16 cellular contexts compared by ENCODE assay signal in genomic region chr9:121034529-121034928, GRCh38. TPM values are rescaled to one million over a fixed set of nuclear protein-coding genes. Genes with fewer than 3 reads are reported as not detected.
DNase-seq lines count a peak whose midpoint lies in the region; ATAC-seq, FAIRE-seq and TF ChIP-seq lines count a peak whose summit lies in the region.
"Had no signal": no experiment of that assay in that cellular context is flagged by ENCODE, and none has a peak within 500 bp of the region (broad histone marks: within the 10 kb centered on the region; RNA-seq: fewer than 3 reads in every experiment).

No MANE protein-coding gene starts in this region.

- BruUV-seq in GM12878 (replicated peaks; lab: Mats Ljungman, UMichigan), result no TSS peak

- H4K20me1 ChIP-seq in DOHH2 (ENCODE audit: control insufficient read depth, insufficient read depth, low read depth, low read length), result no peaks in the 10 kb centered on the region
- H4K20me1 ChIP-seq in OCI-LY1 (ENCODE audit: insufficient read depth, low read length), result no peaks in the 10 kb centered on the region
- no peaks in the 10 kb centered on the region for H4K20me1 ChIP-seq in GM12878 (ENCODE audit: control insufficient read depth, insufficient read depth)
- H4K20me1 ChIP-seq: BLaER1 had no signal

- H3K4me2 ChIP-seq in DOHH2 (ENCODE audit: low read length) (no peak overlapping the region), OCI-LY1 (ENCODE audit: low read length) (no peak overlapping the region), GM12878 (ENCODE audit: control insufficient read depth, insufficient read depth) (no peak overlapping the region)
- H3K4me2 ChIP-seq: BLaER1 had no signal

- no peaks in the 10 kb centered on the region for H3K4me1 Mint-ChIP-seq in activated CD4-positive, alpha-beta memory T cell treated with anti-CD3 and anti-CD28 coated beads for 36 hours (ENCODE audit: low read depth)
- H3K4me1 Mint-ChIP-seq: H9 had no signal

- no peaks in the 10 kb centered on the region for H3K27me3 Mint-ChIP-seq in activated CD4-positive, alpha-beta memory T cell treated with anti-CD3 and anti-CD28 coated beads for 36 hours

- no peak for DNase-seq in GM12878 (ENCODE audit: low read depth, low spot score)
- no peak for DNase-seq in foreskin keratinocyte
- no peak for DNase-seq in activated CD4-positive, alpha-beta memory T cell treated with anti-CD3 and anti-CD28 coated beads for 36 hours
- no peak for DNase-seq in NCI-H146 treated with DMSO at 0.1 percent for 48 hours (lab: John Stamatoyannopoulos, UW; ENCODE audit: unreplicated experiment)
- DNase-seq in NCI-H146 (lab: John Stamatoyannopoulos, UW), result no peak
- DNase-seq in stimulated activated CD8-positive, alpha-beta memory T cell treated with anti-CD3 and anti-CD28 coated beads, Interleukin-4, amount 100 ng/mL, for 48 hours, result no peak
- DNase-seq: Calu3; CD8-positive, alpha-beta T cell; DMS79 treated with DMSO at 0.1 percent for 48 hours; EL; GOT3; H9; KG1 had no signal

- intact Hi-C loops in GM12878 (cut with micrococcal nuclease; ENCODE audit: unreplicated experiment), result no loop called here
- intact Hi-C loops in activated CD4-positive, alpha-beta memory T cell treated with anti-CD3 and anti-CD28 coated beads for 36 hours (cut with micrococcal nuclease), result no loop called here

- no peaks in the 10 kb centered on the region for H3K9me3 Mint-ChIP-seq in activated CD4-positive, alpha-beta memory T cell treated with anti-CD3 and anti-CD28 coated beads for 36 hours
- H3K9me3 Mint-ChIP-seq: H9 had no signal

- POLR2A ChIA-PET in GM12878 (lab: Charles Lee), result no interaction called here
- POLR2A ChIA-PET in activated CD4-positive, alpha-beta memory T cell treated with anti-CD3 and anti-CD28 coated beads for 36 hours (lab: Charles Lee), result no interaction called here

- CTCF ChIA-PET in GM12878 (lab: Yijun Ruan, JAX), result interaction anchor here (1.0 to 6.0 kb wide), 5 partner anchors 15 to 279 kb away, joined by 3 to 49 read pairs (median 4); no protein-coding TSS in a partner anchor
- CTCF ChIA-PET in activated CD4-positive, alpha-beta memory T cell treated with anti-CD3 and anti-CD28 coated beads for 36 hours (lab: Charles Lee), result no interaction called here

- no peak overlapping the region for H3K27ac Mint-ChIP-seq in activated CD4-positive, alpha-beta memory T cell treated with anti-CD3 and anti-CD28 coated beads for 36 hours
- H3K27ac Mint-ChIP-seq: CD8-positive, alpha-beta T cell; H9 had no signal

- no peak overlapping the region for H3K9ac ChIP-seq in OCI-LY1 (ENCODE audit: low read length)
- H3K9ac ChIP-seq in GM12878 (ENCODE audit: control insufficient read depth, insufficient read depth, low read length), result no peak overlapping the region
- H3K9ac ChIP-seq: BLaER1 had no signal

- H3K4me1 ChIP-seq in DOHH2 (ENCODE audit: control insufficient read depth, low read length) (peaks cover 3% of the 10 kb centered on the region; the same call in 1 of the 2 replicates), OCI-LY1 (ENCODE audit: insufficient read depth, low read length, severe bottlenecking) (no peaks in the 10 kb centered on the region), GM12878 (ENCODE audit: control insufficient read depth, insufficient read depth, low read length) (no peaks in the 10 kb centered on the region), foreskin keratinocyte (no peaks in the 10 kb centered on the region)
- H3K4me1 ChIP-seq: BLaER1 had no signal

- no peaks in the 10 kb centered on the region for H3K36me3 Mint-ChIP-seq in activated CD4-positive, alpha-beta memory T cell treated with anti-CD3 and anti-CD28 coated beads for 36 hours
- H3K36me3 Mint-ChIP-seq: CD8-positive, alpha-beta T cell had no signal

- peak overlapping the region; percentile 49; the same call in 1 of the 2 replicates for H2AFZ ChIP-seq in OCI-LY1 (ENCODE audit: low read length)
- H2AFZ ChIP-seq in GM12878 (ENCODE audit: control insufficient read depth, low read depth, low read length), result no peak overlapping the region

- H3K4me3 ChIP-seq in DOHH2 (ENCODE audit: low read length) (no peak overlapping the region), OCI-LY1 (ENCODE audit: low read depth, low read length, poor library complexity, severe bottlenecking) (no peak overlapping the region), GM12878 (no peak overlapping the region)
- H3K4me3 ChIP-seq: BLaER1 had no signal

- H3K27me3 ChIP-seq in DOHH2 (ENCODE audit: control insufficient read depth, low read length) (no peaks in the 10 kb centered on the region), OCI-LY1 (ENCODE audit: insufficient read depth, low read length) (no peaks in the 10 kb centered on the region), GM12878 (replicated peaks in 1 of 2; ENCODE audit: control insufficient read depth in 2 of 2, insufficient read depth in 2 of 2, low read length in 1 of 2) (no peaks in the 10 kb centered on the region), foreskin keratinocyte (no peaks in the 10 kb centered on the region)
- H3K27me3 ChIP-seq: BLaER1 had no signal

- H3K79me2 ChIP-seq in DOHH2 (ENCODE audit: control insufficient read depth, low read length) (no peaks in the 10 kb centered on the region), OCI-LY1 (ENCODE audit: insufficient read depth, low read length) (no peaks in the 10 kb centered on the region), GM12878 (ENCODE audit: control insufficient read depth, insufficient read depth, low read length) (no peaks in the 10 kb centered on the region)

- ATAC-seq in GM12878 (no peak), foreskin keratinocyte (no peak)
- ATAC-seq: CD8-positive, alpha-beta T cell had no signal

- no peaks in the 10 kb centered on the region for H3K9me2 ChIP-seq in DOHH2 (replicated peaks; ENCODE audit: control insufficient read depth, low read length)
- H3K9me2 ChIP-seq in OCI-LY1 (ENCODE audit: low read depth, low read length), result no peaks in the 10 kb centered on the region

- SMC1A ChIA-PET in GM12878 (lab: Charles Lee; ENCODE audit: uncharacterized antibody, unreplicated experiment), result interaction anchor here (0.6 to 2.5 kb wide), 2 partner anchors 25 to 37 kb away, joined by 3 to 14 read pairs; no protein-coding TSS in a partner anchor

- in situ Hi-C loops in GM12878 (cut with MboI), result no loop called here

- FAIRE-seq in GM12878 (lab: Jason Lieb, UNC), result peak; percentile 52

- H3K36me3 ChIP-seq in DOHH2 (ENCODE audit: control insufficient read depth, low read length), result no peaks in the 10 kb centered on the region
- no peaks in the 10 kb centered on the region for H3K36me3 ChIP-seq in OCI-LY1 (ENCODE audit: insufficient read depth, low read length)
- H3K36me3 ChIP-seq in GM12878 (ENCODE audit: control insufficient read depth in 2 of 2, insufficient read depth in 2 of 2, low read length in 1 of 2), result no peaks in the 10 kb centered on the region
- H3K36me3 ChIP-seq: BLaER1 had no signal

- H3F3A ChIP-seq in DOHH2 (ENCODE audit: control insufficient read depth, insufficient read depth) (no peaks in the 10 kb centered on the region), OCI-LY1 (ENCODE audit: insufficient read depth, low read length) (no peaks in the 10 kb centered on the region; the same call in 1 of the 2 replicates)

- TF ChIP-seq EP300 in GM12878 (IDR thresholded peaks at IDR 0.05; ENCODE audit: borderline replicate concordance in 1 of 2, control insufficient read depth in 1 of 2, low read depth in 2 of 2, low read length in 2 of 2), result no peak

- peak; percentile 15; the same call in 1 of the 2 replicates for TF ChIP-seq RAD21 in GM12878 (IDR thresholded peaks at IDR 0.05; ENCODE audit: insufficient read depth, low read depth, low read length)

- H3K27ac ChIP-seq in DOHH2 (ENCODE audit: low read depth, low read length) (no peak overlapping the region), OCI-LY1 (ENCODE audit: low read depth, low read length, poor library complexity, severe bottlenecking) (no peak overlapping the region), GM12878 (ENCODE audit: control insufficient read depth, insufficient read depth) (no peak overlapping the region), foreskin keratinocyte (no peak overlapping the region)
- H3K27ac ChIP-seq: BLaER1 had no signal

- TF ChIP-seq POLR2A in GM12878 (IDR thresholded peaks at IDR 0.05; ENCODE audit: low read depth, low read length), result no peak

- H3K9me3 ChIP-seq in DOHH2 (ENCODE audit: control insufficient read depth, insufficient read depth, low read length) (no peaks in the 10 kb centered on the region), OCI-LY1 (ENCODE audit: low read length) (no peaks in the 10 kb centered on the region), GM12878 (replicated peaks; ENCODE audit: control insufficient read depth, insufficient read depth, low read length) (no peaks in the 10 kb centered on the region)
- H3K9me3 ChIP-seq: BLaER1 had no signal

- H3K4me3 Mint-ChIP-seq in activated CD4-positive, alpha-beta memory T cell treated with anti-CD3 and anti-CD28 coated beads for 36 hours, result no peak overlapping the region
- H3K4me3 Mint-ChIP-seq: CD8-positive, alpha-beta T cell; H9 had no signal

- WGBS in GM12878 (ENCODE audit: insufficient coverage, insufficient replicate concordance, low lambda C conversion rate, missing lambda C conversion rate), result 91% methylated on average over 2 of the region's 2 CpGs

- RAD21 ChIA-PET in GM12878 (lab: Charles Lee; ENCODE audit: unreplicated experiment), result no interaction called here

- peak; percentile 27 for TF ChIP-seq CTCF in DOHH2 (IDR thresholded peaks at IDR 0.05; ENCODE audit: low read depth, low read length, poor library complexity, severe bottlenecking)
- peak; percentile 47 for TF ChIP-seq CTCF in OCI-LY1 (IDR thresholded peaks at IDR 0.05; ENCODE audit: low read length)
- no peak for TF ChIP-seq CTCF in GM12878 (IDR thresholded peaks at IDR 0.05 in 2 of 3, conservative IDR thresholded peaks at IDR 0.05 in 1 of 3; ENCODE audit: control insufficient read depth in 2 of 3, extremely low read depth in 1 of 3, insufficient read depth in 1 of 3, low read depth in 3 of 3, low read length in 3 of 3)
- peak; percentile 12 for TF ChIP-seq CTCF in foreskin keratinocyte (conservative IDR thresholded peaks at IDR 0.05)

RNA-seq across cellular contexts. Expression of gene C5, which starts 15.5 kb away (rescaled TPM):
- total RNA-seq in GM12878 (2013; cell fraction: nucleolus; rRNA removed), result 1.8 and 2.3 TPM in 2 replicates
- total RNA-seq in GM12878 (2014; rRNA removed) (1.2 and 2.4 TPM in 2 replicates), GM12878 (2014; rRNA removed; fragmentation: Illumina TruSeq; extraction: Trizol) (1.8 and 2.1 TPM in 2 replicates), GM12878 (2021) (1.4 and 1.5 TPM in 2 replicates), foreskin keratinocyte (1.3 and 1.7 TPM in 2 replicates)
- 1.9 TPM for polyA plus RNA-seq in GM12878 (2011; ENCODE audit: low read depth)
- polyA plus RNA-seq in GM12878 (2011; rRNA removed) (1.1 and 2.2 TPM in 2 replicates), GM12878 (2014; fragmentation: Illumina TruSeq; extraction: Trizol) (1.2 and 2.4 TPM in 2 replicates), GM12878 (2014; fragmentation: Nextera tagmentation; extraction: Ambion mirVana) (under 1 TPM; 0.39 to 0.60 TPM), GM12878 (2014; rRNA removed) (2.0 and 2.2 TPM in 2 replicates), GM12878 (2016; fragmentation: Nextera tagmentation; extraction: Ambion mirVana) (1 to 10 TPM; 1.1 to 1.5 TPM), foreskin keratinocyte (0.69 and 0.75 TPM in 2 replicates)
- 0.57 and 0.79 TPM in 2 replicates for polyA plus RNA-seq in GM12878 (2011; cell fraction: cytosol; rRNA removed)
- 0.95 and 1.1 TPM in 2 replicates for polyA plus RNA-seq in GM12878 (2011; cell fraction: nucleus; rRNA removed)
- 0.91 and 1.6 TPM in 2 replicates for polyA plus RNA-seq in GM12878 (2012)
- 1.5 and 1.8 TPM in 2 replicates for polyA minus RNA-seq in GM12878 (2011; rRNA and poly(A)+ RNA removed)
- 1.0 TPM in 1 of 2 replicates, not detected in the other for polyA minus RNA-seq in GM12878 (2011; cell fraction: cytosol; rRNA and poly(A)+ RNA removed)
- polyA minus RNA-seq in GM12878 (2011; cell fraction: nucleus; rRNA and poly(A)+ RNA removed), result 0.48 and 1.2 TPM in 2 replicates
- 1 to 10 TPM; 2.5 to 2.7 TPM for total RNA-seq in activated CD4-positive, alpha-beta memory T cell treated with anti-CD3 and anti-CD28 coated beads for 36 hours

RNA-seq across cellular contexts. Expression of gene CNTRL, which starts 40.2 kb away (rescaled TPM):
- total RNA-seq in GM12878 (2013; cell fraction: nucleolus; rRNA removed), result 235 and 239 TPM in 2 replicates
- total RNA-seq in GM12878 (2014; rRNA removed) (34.3 and 37.5 TPM in 2 replicates), GM12878 (2014; rRNA removed; fragmentation: Illumina TruSeq; extraction: Trizol) (65.4 and 66.3 TPM in 2 replicates), GM12878 (2021) (48.2 and 50.8 TPM in 2 replicates), foreskin keratinocyte (10.5 and 11.1 TPM in 2 replicates)
- 13.6 TPM for polyA plus RNA-seq in GM12878 (2011; ENCODE audit: low read depth)
- polyA plus RNA-seq in GM12878 (2011; rRNA removed) (59.0 and 81.7 TPM in 2 replicates), GM12878 (2014; fragmentation: Illumina TruSeq; extraction: Trizol) (53.9 and 66.5 TPM in 2 replicates), GM12878 (2014; fragmentation: Nextera tagmentation; extraction: Ambion mirVana) (10 to 100 TPM; 20.0 to 22.0 TPM), GM12878 (2014; rRNA removed) (27.2 and 32.1 TPM in 2 replicates), GM12878 (2016; fragmentation: Nextera tagmentation; extraction: Ambion mirVana) (10 to 100 TPM; 37.3 to 40.2 TPM), foreskin keratinocyte (3.2 and 3.8 TPM in 2 replicates)
- 28.0 and 29.2 TPM in 2 replicates for polyA plus RNA-seq in GM12878 (2011; cell fraction: cytosol; rRNA removed)
- 73.2 and 77.1 TPM in 2 replicates for polyA plus RNA-seq in GM12878 (2011; cell fraction: nucleus; rRNA removed)
- 18.0 and 24.3 TPM in 2 replicates for polyA plus RNA-seq in GM12878 (2012)
- polyA minus RNA-seq in GM12878 (2011; rRNA and poly(A)+ RNA removed), result 53.4 and 58.4 TPM in 2 replicates
- 21.1 and 23.3 TPM in 2 replicates for polyA minus RNA-seq in GM12878 (2011; cell fraction: cytosol; rRNA and poly(A)+ RNA removed)
- 48.0 and 77.5 TPM in 2 replicates for polyA minus RNA-seq in GM12878 (2011; cell fraction: nucleus; rRNA and poly(A)+ RNA removed)
- total RNA-seq in activated CD4-positive, alpha-beta memory T cell treated with anti-CD3 and anti-CD28 coated beads for 36 hours, result 10 to 100 TPM; 60.0 to 65.1 TPM

Comparison
In these comparisons a context has a peak if more than half of its experiments do, and no peak if none do; other contexts are left out.
1. CTCF ChIP-seq: peak in DOHH2 (single experiment), OCI-LY1 (single experiment) and foreskin keratinocyte (single experiment); none in GM12878 (0 of 3).